8 cellular contexts compared by ENCODE assay signal in genomic region chrX:40573763-40574162, GRCh38. TPM values are rescaled to one million over a fixed set of nuclear protein-coding genes. Genes with fewer than 3 reads are reported as not detected.
DNase-seq lines count a peak whose midpoint lies in the region; ATAC-seq, FAIRE-seq and TF ChIP-seq lines count a peak whose summit lies in the region.

No MANE protein-coding gene starts in this region.

- H3K4me1 Mint-ChIP-seq in astrocyte (ENCODE audit: low read depth, unreplicated experiment) = peaks cover 6% of the 10 kb centered on the region

- no peak for ATAC-seq in HG03135 (IDR thresholded peaks at IDR 0.05; ENCODE audit: unreplicated experiment)

- H3K4me3 ChIP-seq in astrocyte (ENCODE audit: insufficient read depth, low read depth, low read length) (no peak overlapping the region), suprapubic skin (no peak overlapping the region)

- H3K27ac ChIP-seq in astrocyte (ENCODE audit: low read depth, low read length) (no peak overlapping the region), suprapubic skin (no peak overlapping the region)

- H3K9me3 Mint-ChIP-seq in astrocyte (ENCODE audit: unreplicated experiment) = no peaks in the 10 kb centered on the region

- H3K36me3 ChIP-seq in astrocyte (ENCODE audit: insufficient read depth, low read length) (no peaks in the 10 kb centered on the region), suprapubic skin (no peaks in the 10 kb centered on the region)

- peak; percentile 43 for FAIRE-seq in astrocyte (lab: Jason Lieb, UNC)

- no peaks in the 10 kb centered on the region for H3K79me2 ChIP-seq in astrocyte (ENCODE audit: insufficient read depth, low read length)

- H3K27me3 ChIP-seq in astrocyte (ENCODE audit: insufficient read depth, low read length) (no peaks in the 10 kb centered on the region), suprapubic skin (no peaks in the 10 kb centered on the region)

- H3K9ac ChIP-seq in astrocyte (ENCODE audit: low read length) = no peak overlapping the region

- H3K4me1 ChIP-seq in astrocyte (ENCODE audit: insufficient read depth, low read length) = no peaks in the 10 kb centered on the region
- H3K4me1 ChIP-seq in suprapubic skin = no peaks in the 10 kb centered on the region

- no peaks in the 10 kb centered on the region for H3K27me3 Mint-ChIP-seq in astrocyte (ENCODE audit: low read depth, unreplicated experiment)

- H3K27ac Mint-ChIP-seq in astrocyte (ENCODE audit: unreplicated experiment) = no peak overlapping the region

- no peaks in the 10 kb centered on the region for H4K20me1 ChIP-seq in astrocyte (ENCODE audit: insufficient read depth, low read length)

- DNase-seq in NK-92 treated with Interleukin-12 subunit alpha and Interleukin-12 subunit beta, amount 100 ng/mL, for 24 hours (lab: John Stamatoyannopoulos, UW) = peak; percentile 0
- DNase-seq in NK-92 (lab: John Stamatoyannopoulos, UW; ENCODE audit: unreplicated experiment) = no peak
- DNase-seq in NCI-H524 treated with DMSO at 0.1 percent for 48 hours (lab: John Stamatoyannopoulos, UW) = peak; percentile 77
- no peak for DNase-seq in astrocyte (ENCODE audit: low read depth)
- DNase-seq in renal cortical epithelial cell (ENCODE audit: low read depth) = peak; percentile 41
- no peak for DNase-seq in suprapubic skin (ENCODE audit: low spot score in 2 of 2)
- DNase-seq in NCI-H187 (lab: John Stamatoyannopoulos, UW) = no peak

- no peaks in the 10 kb centered on the region for H3K9me3 ChIP-seq in astrocyte (ENCODE audit: insufficient read depth, low read depth, low read length)
- H3K9me3 ChIP-seq in suprapubic skin = no peaks in the 10 kb centered on the region

- H2AFZ ChIP-seq in astrocyte (ENCODE audit: low read depth, low read length) = no peak overlapping the region

- no peak overlapping the region for H3K4me3 Mint-ChIP-seq in astrocyte (ENCODE audit: unreplicated experiment)

- H3K4me2 ChIP-seq in astrocyte (ENCODE audit: low read length) = no peak overlapping the region

- no peaks in the 10 kb centered on the region for H3K36me3 Mint-ChIP-seq in astrocyte (ENCODE audit: low read depth, unreplicated experiment)

- WGBS in suprapubic skin = 45% methylated on average over 2 of the region's 2 CpGs

- peak; percentile 41 for TF ChIP-seq CTCF in astrocyte (IDR thresholded peaks at IDR 0.05; ENCODE audit: insufficient read depth, low read depth, low read length)
- no peak for TF ChIP-seq CTCF in suprapubic skin (IDR thresholded peaks at IDR 0.05)

- TF ChIP-seq EP300 in suprapubic skin (IDR thresholded peaks at IDR 0.05) = no peak

- TF ChIP-seq POLR2A in suprapubic skin (IDR thresholded peaks at IDR 0.05) = no peak

RNA-seq across cellular contexts. Expression of gene ATP6AP2, which starts 7.0 kb away (rescaled TPM):
- total RNA-seq in astrocyte = 153 and 185 TPM in 2 replicates
- 115 and 169 TPM in 2 replicates for total RNA-seq in renal cortical epithelial cell
- 100 to 1,000 TPM in 2 of 4 donors, 10 to 100 TPM in 2; 76.8 to 112 (median 99.0) TPM for total RNA-seq in suprapubic skin

RNA-seq across cellular contexts. Expression of gene MPC1L, which starts 49.5 kb away (rescaled TPM):
- not detected in 2 replicates for total RNA-seq in astrocyte
- total RNA-seq in renal cortical epithelial cell = not detected in 2 replicates
- not detected for total RNA-seq in suprapubic skin

Comparison
In these comparisons a context has a peak if more than half of its experiments do, and no peak if none do; other contexts are left out.
1. DNase-seq: peak in NK-92 treated with Interleukin-12 subunit alpha and Interleukin-12 subunit beta, amount 100 ng/mL, for 24 hours (single experiment), NCI-H524 treated with DMSO at 0.1 percent for 48 hours (single experiment) and renal cortical epithelial cell (single experiment); none in NK-92 (single experiment), astrocyte (single experiment), suprapubic skin (0 of 2) and NCI-H187 (0 of 2).